Comparison of ENCODE assay signal across 1 cellular context in the genomic region with DNA sequence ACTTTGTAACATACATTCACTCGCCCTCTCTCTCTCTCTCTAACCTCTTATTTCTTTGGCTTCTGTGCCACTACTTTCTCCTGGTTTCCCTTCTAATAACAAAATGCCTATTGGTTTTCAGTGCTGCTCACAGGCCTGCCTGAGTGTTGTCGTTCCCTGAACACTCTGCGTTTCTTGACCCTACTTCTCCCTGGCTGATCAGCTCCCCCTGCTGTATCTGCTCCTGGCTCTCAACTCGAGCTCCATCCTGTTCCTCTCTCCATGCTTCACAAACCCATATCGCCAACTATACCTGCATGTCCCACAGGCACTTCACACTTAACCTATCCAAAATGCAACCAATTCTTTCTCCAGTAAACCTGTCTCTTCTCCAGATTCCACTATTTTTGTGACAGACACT.
TF ChIP-seq lines count a peak whose summit lies in the region.

No MANE protein-coding gene starts in this region.

TF ChIP-seq in GM23338, 12 proteins besides CTCF, POLR2A, EP300 and RAD21 (continued from another document):
- TF ChIP-seq, protein P1, sequence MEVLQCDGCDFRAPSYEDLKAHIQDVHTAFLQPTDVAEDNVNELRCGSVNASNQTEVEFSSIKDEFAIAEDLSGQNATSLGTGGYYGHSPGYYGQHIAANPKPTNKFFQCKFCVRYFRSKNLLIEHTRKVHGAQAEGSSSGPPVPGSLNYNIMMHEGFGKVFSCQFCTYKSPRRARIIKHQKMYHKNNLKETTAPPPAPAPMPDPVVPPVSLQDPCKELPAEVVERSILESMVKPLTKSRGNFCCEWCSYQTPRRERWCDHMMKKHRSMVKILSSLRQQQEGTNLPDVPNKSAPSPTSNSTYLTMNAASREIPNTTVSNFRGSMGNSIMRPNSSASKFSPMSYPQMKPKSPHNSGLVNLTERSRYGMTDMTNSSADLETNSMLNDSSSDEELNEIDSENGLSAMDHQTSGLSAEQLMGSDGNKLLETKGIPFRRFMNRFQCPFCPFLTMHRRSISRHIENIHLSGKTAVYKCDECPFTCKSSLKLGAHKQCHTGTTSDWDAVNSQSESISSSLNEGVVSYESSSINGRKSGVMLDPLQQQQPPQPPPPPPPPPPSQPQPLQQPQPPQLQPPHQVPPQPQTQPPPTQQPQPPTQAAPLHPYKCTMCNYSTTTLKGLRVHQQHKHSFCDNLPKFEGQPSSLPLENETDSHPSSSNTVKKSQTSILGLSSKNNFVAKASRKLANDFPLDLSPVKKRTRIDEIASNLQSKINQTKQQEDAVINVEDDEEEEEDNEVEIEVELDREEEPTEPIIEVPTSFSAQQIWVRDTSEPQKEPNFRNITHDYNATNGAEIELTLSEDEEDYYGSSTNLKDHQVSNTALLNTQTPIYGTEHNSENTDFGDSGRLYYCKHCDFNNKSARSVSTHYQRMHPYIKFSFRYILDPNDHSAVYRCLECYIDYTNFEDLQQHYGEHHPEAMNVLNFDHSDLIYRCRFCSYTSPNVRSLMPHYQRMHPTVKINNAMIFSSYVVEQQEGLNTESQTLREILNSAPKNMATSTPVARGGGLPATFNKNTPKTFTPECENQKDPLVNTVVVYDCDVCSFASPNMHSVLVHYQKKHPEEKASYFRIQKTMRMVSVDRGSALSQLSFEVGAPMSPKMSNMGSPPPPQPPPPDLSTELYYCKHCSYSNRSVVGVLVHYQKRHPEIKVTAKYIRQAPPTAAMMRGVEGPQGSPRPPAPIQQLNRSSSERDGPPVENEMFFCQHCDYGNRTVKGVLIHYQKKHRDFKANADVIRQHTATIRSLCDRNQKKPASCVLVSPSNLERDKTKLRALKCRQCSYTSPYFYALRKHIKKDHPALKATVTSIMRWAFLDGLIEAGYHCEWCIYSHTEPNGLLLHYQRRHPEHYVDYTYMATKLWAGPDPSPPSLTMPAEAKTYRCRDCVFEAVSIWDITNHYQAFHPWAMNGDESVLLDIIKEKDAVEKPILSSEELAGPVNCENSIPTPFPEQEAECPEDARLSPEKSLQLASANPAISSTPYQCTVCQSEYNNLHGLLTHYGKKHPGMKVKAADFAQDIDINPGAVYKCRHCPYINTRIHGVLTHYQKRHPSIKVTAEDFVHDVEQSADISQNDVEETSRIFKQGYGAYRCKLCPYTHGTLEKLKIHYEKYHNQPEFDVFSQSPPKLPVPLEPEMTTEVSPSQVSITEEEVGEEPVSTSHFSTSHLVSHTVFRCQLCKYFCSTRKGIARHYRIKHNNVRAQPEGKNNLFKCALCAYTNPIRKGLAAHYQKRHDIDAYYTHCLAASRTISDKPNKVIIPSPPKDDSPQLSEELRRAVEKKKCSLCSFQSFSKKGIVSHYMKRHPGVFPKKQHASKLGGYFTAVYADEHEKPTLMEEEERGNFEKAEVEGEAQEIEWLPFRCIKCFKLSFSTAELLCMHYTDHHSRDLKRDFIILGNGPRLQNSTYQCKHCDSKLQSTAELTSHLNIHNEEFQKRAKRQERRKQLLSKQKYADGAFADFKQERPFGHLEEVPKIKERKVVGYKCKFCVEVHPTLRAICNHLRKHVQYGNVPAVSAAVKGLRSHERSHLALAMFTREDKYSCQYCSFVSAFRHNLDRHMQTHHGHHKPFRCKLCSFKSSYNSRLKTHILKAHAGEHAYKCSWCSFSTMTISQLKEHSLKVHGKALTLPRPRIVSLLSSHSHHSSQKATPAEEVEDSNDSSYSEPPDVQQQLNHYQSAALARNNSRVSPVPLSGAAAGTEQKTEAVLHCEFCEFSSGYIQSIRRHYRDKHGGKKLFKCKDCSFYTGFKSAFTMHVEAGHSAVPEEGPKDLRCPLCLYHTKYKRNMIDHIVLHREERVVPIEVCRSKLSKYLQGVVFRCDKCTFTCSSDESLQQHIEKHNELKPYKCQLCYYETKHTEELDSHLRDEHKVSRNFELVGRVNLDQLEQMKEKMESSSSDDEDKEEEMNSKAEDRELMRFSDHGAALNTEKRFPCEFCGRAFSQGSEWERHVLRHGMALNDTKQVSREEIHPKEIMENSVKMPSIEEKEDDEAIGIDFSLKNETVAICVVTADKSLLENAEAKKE (CRISPR knock-in tag; IDR thresholded peaks at IDR 0.05), result no peak
- no peak for TF ChIP-seq CREB1 (CRISPR knock-in tag; IDR thresholded peaks at IDR 0.05; ENCODE audit: low read depth)
- no peak for TF ChIP-seq JUNB (IDR thresholded peaks at IDR 0.05; ENCODE audit: unreplicated experiment)
